24 cellular contexts compared by ENCODE assay signal in the genomic region with DNA sequence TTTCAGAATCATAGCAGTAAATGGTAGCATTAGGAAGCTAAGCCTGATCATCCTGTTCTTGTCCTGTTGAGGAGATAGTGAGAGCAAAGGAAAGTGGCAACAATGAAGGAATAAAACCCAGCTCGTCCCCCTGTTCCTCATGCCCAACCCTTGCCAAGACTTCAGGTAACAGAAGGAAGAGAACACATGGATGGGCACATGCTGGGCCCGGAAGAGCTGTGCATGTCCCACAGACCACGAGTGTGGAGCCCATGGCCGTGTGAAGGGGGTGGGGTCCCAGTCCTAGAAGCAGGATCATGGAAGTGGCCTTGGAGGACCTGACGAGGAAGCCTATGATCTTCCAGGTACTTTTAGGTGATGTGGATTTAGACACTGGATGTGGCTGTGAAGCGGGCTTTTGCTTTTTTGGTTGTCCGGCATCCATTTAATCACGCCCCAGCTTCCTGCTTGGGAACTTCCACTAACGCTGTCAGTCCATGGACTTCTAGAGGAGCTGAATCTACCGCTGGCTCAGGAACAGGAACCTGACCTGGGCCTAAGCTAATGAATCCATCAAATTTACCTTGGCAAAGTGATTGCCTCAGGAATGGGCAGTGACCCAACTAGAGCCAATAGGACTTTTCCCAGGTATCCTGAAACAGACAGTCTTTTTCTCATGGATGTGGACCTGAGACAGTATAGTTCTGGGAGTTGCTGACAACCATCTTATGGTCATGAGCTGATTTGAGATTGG.
DNase-seq lines count a peak whose midpoint lies in the region; ATAC-seq, FAIRE-seq and TF ChIP-seq lines count a peak whose summit lies in the region.
"Had no signal": no experiment of that assay in that cellular context is flagged by ENCODE, and none has a peak within 500 bp of the region (broad histone marks: within the 10 kb centered on the region; RNA-seq: fewer than 3 reads in every experiment).

No MANE protein-coding gene starts in this region.

- TF ChIP-seq CTCF in C4-2B (conservative IDR thresholded peaks at IDR 0.05) (no peak), MM.1S (IDR thresholded peaks at IDR 0.05; ENCODE audit: low read length) (no peak), pancreas (IDR thresholded peaks at IDR 0.05) (no peak)

- ATAC-seq in left lobe of liver = peak; percentile 74
- peak; percentile 51 to 75 (median 68) for ATAC-seq in pancreas
- ATAC-seq in stimulated activated memory B cell treated with anti-CD40 and anti-IgM and Interleukin-4, amounts not matched to agents 10 μg/mL and 1 μg/mL and 100 μg/mL, for 72 hours = no peak
- ATAC-seq: A549 had no signal

- in situ Hi-C loops in G401 (cut with HindIII; ENCODE audit: low sequenced_read_pairs) = no loop called here

- H3K4me1 Mint-ChIP-seq in stimulated activated memory B cell treated with anti-CD40 and anti-IgM and Interleukin-4, amounts not matched to agents 10 μg/mL and 1 μg/mL and 100 μg/mL, for 72 hours = peaks cover 7% of the 10 kb centered on the region

- peaks cover 23% of the 10 kb centered on the region for H3F3A ChIP-seq in MM.1S (ENCODE audit: insufficient read depth, low read length)

- no peak overlapping the region for H3K9ac ChIP-seq in MM.1S (ENCODE audit: low read length)
- H3K9ac ChIP-seq: BLaER1 treated with 17β-estradiol and CSF1 and Interleukin-3, amounts not matched to agents 10 nM and 100 nM had no signal

- DNase-seq in MM.1S (no peak), left lobe of liver (ENCODE audit: low spot score) (peak; percentile 81), pancreas (peak in 4 of 6 donors; percentile 49 to 70 (median 55)), NCI-H2227 (lab: John Stamatoyannopoulos, UW; ENCODE audit: unreplicated experiment) (no peak), G401 (ENCODE audit: low spot score) (no peak)
- DNase-seq: AML-193; Caco-2; CD4-positive, alpha-beta memory T cell; EL; GF-D8; HCEC 1CT; Kasumi-1; NCI-H1105 treated with DMSO at 0.1 percent for 48 hours; NCI-H2029; NCI-H526 treated with DMSO at 0.1 percent for 48 hours; OCI-M1; Peyer's patch; SHP77 treated with DMSO at 0.1 percent for 48 hours had no signal

- H4K20me1 ChIP-seq in MM.1S (ENCODE audit: insufficient read depth, low read length) = no peaks in the 10 kb centered on the region
- H4K20me1 ChIP-seq: BLaER1 treated with 17β-estradiol and CSF1 and Interleukin-3, amounts not matched to agents 10 nM and 100 nM had no signal

- H3K9me3 ChIP-seq in MM.1S (replicated peaks; ENCODE audit: insufficient read depth, low read length) (no peaks in the 10 kb centered on the region), pancreas (no peaks in the 10 kb centered on the region)
- H3K9me3 ChIP-seq: A549; BLaER1 treated with 17β-estradiol and CSF1 and Interleukin-3, amounts not matched to agents 10 nM and 100 nM; Peyer's patch had no signal

- WGBS in pancreas, 2 donors = 49 to 52% methylated on average over 10 of the region's 10 CpGs

- no peaks in the 10 kb centered on the region for H3K9me2 ChIP-seq in MM.1S (replicated peaks; ENCODE audit: insufficient read depth, low read length)

- no peak overlapping the region for H2AFZ ChIP-seq in MM.1S (ENCODE audit: low read length)

- H3K4me3 ChIP-seq in MM.1S (ENCODE audit: low read length) (no peak overlapping the region), pancreas (no peak overlapping the region)
- H3K4me3 ChIP-seq: A549; BLaER1 treated with 17β-estradiol and CSF1 and Interleukin-3, amounts not matched to agents 10 nM and 100 nM; Peyer's patch had no signal

- intact Hi-C loops in pancreas (cut with DNase I) = no loop called here

- peak overlapping the region; percentile 58; the same call in 1 of the 2 replicates for H3K4me2 ChIP-seq in MM.1S (ENCODE audit: low read depth, low read length)
- H3K4me2 ChIP-seq: A549; BLaER1 treated with 17β-estradiol and CSF1 and Interleukin-3, amounts not matched to agents 10 nM and 100 nM had no signal

- H3K36me3 Mint-ChIP-seq in stimulated activated memory B cell treated with anti-CD40 and anti-IgM and Interleukin-4, amounts not matched to agents 10 μg/mL and 1 μg/mL and 100 μg/mL, for 72 hours = no peaks in the 10 kb centered on the region

- H3K27ac ChIP-seq in C4-2B = peak overlapping the region; percentile 41
- H3K27ac ChIP-seq in MM.1S (ENCODE audit: low read length) = peak overlapping the region; percentile 90; the same call in 1 of the 2 replicates
- peak overlapping the region in 2 of 4 donors; percentile 29 to 30 for H3K27ac ChIP-seq in pancreas
- H3K27ac ChIP-seq: A549; BLaER1 treated with 17β-estradiol and CSF1 and Interleukin-3, amounts not matched to agents 10 nM and 100 nM; Peyer's patch had no signal

- no peak overlapping the region for H3K4me3 Mint-ChIP-seq in stimulated activated memory B cell treated with anti-CD40 and anti-IgM and Interleukin-4, amounts not matched to agents 10 μg/mL and 1 μg/mL and 100 μg/mL, for 72 hours
- H3K4me3 Mint-ChIP-seq: CD4-positive, alpha-beta memory T cell had no signal

- H3K27me3 ChIP-seq in MM.1S (replicated peaks; ENCODE audit: insufficient read depth, low read length) (no peaks in the 10 kb centered on the region), pancreas (no peaks in the 10 kb centered on the region)
- H3K27me3 ChIP-seq: BLaER1 treated with 17β-estradiol and CSF1 and Interleukin-3, amounts not matched to agents 10 nM and 100 nM; Peyer's patch had no signal

- H3K27me3 Mint-ChIP-seq in stimulated activated memory B cell treated with anti-CD40 and anti-IgM and Interleukin-4, amounts not matched to agents 10 μg/mL and 1 μg/mL and 100 μg/mL, for 72 hours = no peaks in the 10 kb centered on the region

- H3K9me3 Mint-ChIP-seq in stimulated activated memory B cell treated with anti-CD40 and anti-IgM and Interleukin-4, amounts not matched to agents 10 μg/mL and 1 μg/mL and 100 μg/mL, for 72 hours = peaks cover 3% of the 10 kb centered on the region
- H3K9me3 Mint-ChIP-seq: CD4-positive, alpha-beta memory T cell had no signal

- H3K36me3 ChIP-seq in MM.1S (replicated peaks; ENCODE audit: insufficient read depth, low read length) (no peaks in the 10 kb centered on the region), pancreas (no peaks in the 10 kb centered on the region)
- H3K36me3 ChIP-seq: BLaER1 treated with 17β-estradiol and CSF1 and Interleukin-3, amounts not matched to agents 10 nM and 100 nM; Peyer's patch had no signal

- H3K79me2 ChIP-seq in MM.1S (ENCODE audit: low read length) = peaks cover 24% of the 10 kb centered on the region

- H3K4me1 ChIP-seq in MM.1S (ENCODE audit: low read length) = peaks cover 32% of the 10 kb centered on the region
- H3K4me1 ChIP-seq in pancreas = peaks cover 36 to 54% (median 47%) of the 10 kb centered on the region in 3 donors
- H3K4me1 ChIP-seq: A549; BLaER1 treated with 17β-estradiol and CSF1 and Interleukin-3, amounts not matched to agents 10 nM and 100 nM; Caco-2 had no signal

- no peak overlapping the region for H3K27ac Mint-ChIP-seq in stimulated activated memory B cell treated with anti-CD40 and anti-IgM and Interleukin-4, amounts not matched to agents 10 μg/mL and 1 μg/mL and 100 μg/mL, for 72 hours
- H3K27ac Mint-ChIP-seq: CD4-positive, alpha-beta memory T cell had no signal

- FAIRE-seq in pancreas (lab: Jason Lieb, UNC) = no peak
- FAIRE-seq: A549, GM12891, H1 had no signal

Comparison
In these comparisons a context has a peak if more than half of its experiments do, and no peak if none do; other contexts are left out.
1. DNase-seq: peak in left lobe of liver (single experiment) and pancreas (4 of 6); none in MM.1S (single experiment), NCI-H2227 (single experiment) and G401 (single experiment).